ENCODE assay signal across 8 cellular contexts in the genomic region with DNA sequence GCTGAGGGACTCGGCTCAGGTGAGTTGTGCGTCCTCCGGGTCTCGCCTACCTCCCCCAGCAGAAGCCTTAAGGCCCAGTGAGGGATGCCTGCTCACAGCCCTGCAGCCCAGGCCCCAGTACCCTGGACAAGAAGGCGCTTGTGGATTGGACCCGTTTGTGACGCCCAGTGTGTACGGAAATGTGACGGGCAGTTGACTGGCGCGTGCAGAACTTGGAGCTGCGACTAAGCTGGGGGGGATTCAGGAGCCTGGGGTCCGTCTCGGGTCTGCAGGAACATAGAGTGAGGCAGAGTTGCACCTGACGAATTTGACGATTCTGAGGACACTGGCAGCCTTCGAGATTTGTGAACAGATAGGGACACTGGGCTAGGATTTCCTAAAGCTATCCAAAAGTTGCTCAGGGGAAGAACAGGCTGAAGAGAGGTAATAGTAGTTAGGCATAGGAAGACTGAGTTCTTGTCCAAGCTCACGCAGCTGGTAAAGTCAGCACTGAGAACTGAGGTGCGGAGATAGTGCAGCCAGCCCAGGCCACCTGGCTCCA. TPM values are rescaled to one million over a fixed set of nuclear protein-coding genes. Genes with fewer than 3 reads are reported as not detected.
DNase-seq lines count a peak whose midpoint lies in the region; ATAC-seq and TF ChIP-seq lines count a peak whose summit lies in the region.

No MANE protein-coding gene starts in this region.

- H3K27ac Mint-ChIP-seq in Caco-2 (ENCODE audit: unreplicated experiment) = peak overlapping the region; percentile 88

- CTCF ChIA-PET in Caco-2 (lab: Charles Lee) = interaction anchor here (0.8 to 1.8 kb wide), 4 partner anchors 15 to 50 kb away, joined by 3 to 6 read pairs (median 4); partner anchors contain the start of gene ZNF211

- H3K9me3 ChIP-seq in Caco-2 = peaks cover 28% of the 10 kb centered on the region
- peaks cover 47 to 52% of the 10 kb centered on the region in 2 donors for H3K9me3 ChIP-seq in duodenal mucosa (ENCODE audit: control insufficient read depth in 1 of 2, low read length in 2 of 2)
- H3K9me3 ChIP-seq in neuron (ENCODE audit: low read length) = peaks cover 40% of the 10 kb centered on the region

- H3K27me3 ChIP-seq in Caco-2 (replicated peaks; ENCODE audit: control insufficient read depth, insufficient read depth, low read length) = no peaks in the 10 kb centered on the region
- H3K27me3 ChIP-seq in KMS-11 (ENCODE audit: insufficient read depth, low read depth) = no peaks in the 10 kb centered on the region
- H3K27me3 ChIP-seq in duodenal mucosa (ENCODE audit: control insufficient read depth in 1 of 2, insufficient read depth in 2 of 2, low read length in 2 of 2) = no peaks in the 10 kb centered on the region
- H3K27me3 ChIP-seq in neuron (ENCODE audit: insufficient read depth, low read length) = no peaks in the 10 kb centered on the region

- H3K9ac ChIP-seq in KMS-11 (peak overlapping the region; percentile 61; the same call in 1 of the 2 replicates), duodenal mucosa (ENCODE audit: low read depth in 1 of 2, low read length in 2 of 2) (peak overlapping the region; percentile 28 to 67)

- H3K27ac ChIP-seq in KMS-11 (peak overlapping the region; percentile 57; the same call in 1 of the 2 replicates), duodenal mucosa (ENCODE audit: low read depth, low read length) (no peak overlapping the region)

- peak overlapping the region; percentile 58 for H3K4me2 ChIP-seq in KMS-11

- peaks cover 43% of the 10 kb centered on the region for H3K9me3 Mint-ChIP-seq in Caco-2 (ENCODE audit: unreplicated experiment)

- H3K27me3 Mint-ChIP-seq in Caco-2 (ENCODE audit: insufficient read depth, unreplicated experiment) = no peaks in the 10 kb centered on the region

- DNase-seq in Caco-2 (no peak), sciatic nerve (ENCODE audit: low spot score) (no peak), NCI-H2171 treated with DMSO at 0.1 percent for 48 hours (lab: John Stamatoyannopoulos, UW) (no peak)
- DNase-seq in stimulated activated naive CD4-positive, alpha-beta T cell treated with Interleukin-2 at 50 U/mL for 16 hours (lab: John Stamatoyannopoulos, UW) = no peak

- H3K36me3 ChIP-seq in Caco-2 (ENCODE audit: control insufficient read depth, insufficient read depth, low read length) (peaks cover 25% of the 10 kb centered on the region), KMS-11 (ENCODE audit: insufficient read depth) (peaks cover 23% of the 10 kb centered on the region; the same call in 1 of the 2 replicates), duodenal mucosa (ENCODE audit: control insufficient read depth in 1 of 2, insufficient read depth in 2 of 2, low read length in 2 of 2) (peaks cover 40 to 44% of the 10 kb centered on the region in 2 donors), neuron (ENCODE audit: insufficient read depth, low read length) (peaks cover 40% of the 10 kb centered on the region)

- peak overlapping the region; percentile 98 for H3K4me3 ChIP-seq in Caco-2 (ENCODE audit: low read depth, low read length)
- H3K4me3 ChIP-seq in KMS-11 (IDR thresholded peaks at IDR 0.05; ENCODE audit: insufficient read depth, low read depth, low read length) = no peak overlapping the region
- H3K4me3 ChIP-seq in duodenal mucosa (ENCODE audit: low read depth in 1 of 2, low read length in 2 of 2) = peak overlapping the region; percentile 92 to 93
- peak overlapping the region; percentile 90 for H3K4me3 ChIP-seq in neuron (ENCODE audit: low read length)

- H3K4me1 ChIP-seq in Caco-2 (peaks cover 6% of the 10 kb centered on the region; the same call in 1 of the 2 replicates), KMS-11 (ENCODE audit: low read depth, poor library complexity, severe bottlenecking) (peaks cover 4% of the 10 kb centered on the region), duodenal mucosa (ENCODE audit: control insufficient read depth in 1 of 2, insufficient read depth in 2 of 2, low read length in 2 of 2) (peaks cover 8 to 12% of the 10 kb centered on the region in 2 donors), neuron (ENCODE audit: insufficient read depth, low read length) (peaks cover 12% of the 10 kb centered on the region)

- peaks cover 42% of the 10 kb centered on the region for H3K79me2 ChIP-seq in KMS-11 (ENCODE audit: insufficient read depth, low read depth)

- POLR2A ChIA-PET in Caco-2 (lab: Charles Lee) = interaction anchor here (0.5 to 1.6 kb wide), 9 partner anchors 11 to 248 kb away, joined by 3 to 11 read pairs (median 5); partner anchors contain the start of genes ZNF211, ZNF419 and ZNF587

- peaks cover 61% of the 10 kb centered on the region for H3K36me3 Mint-ChIP-seq in Caco-2 (ENCODE audit: insufficient read depth, unreplicated experiment)

- intact Hi-C loops in Caco-2 (cut with micrococcal nuclease; ENCODE audit: unreplicated experiment) = no loop called here
- intact Hi-C loops in sciatic nerve (cut with DNase I) = no loop called here

- ATAC-seq in sciatic nerve = no peak
- no peak for ATAC-seq in HG02973 (IDR thresholded peaks at IDR 0.05; ENCODE audit: unreplicated experiment)

- BruUV-seq in Caco-2 (replicated peaks; lab: Mats Ljungman, UMichigan) = TSS peak; percentile 49

- H2AFZ ChIP-seq in KMS-11 (ENCODE audit: low read depth) = peak overlapping the region; percentile 91
- peak overlapping the region; percentile 55 for H2AFZ ChIP-seq in neuron (ENCODE audit: low read depth, low read length)

- H3K4me1 Mint-ChIP-seq in Caco-2 (ENCODE audit: low read depth, unreplicated experiment) = peaks cover 21% of the 10 kb centered on the region

- TF ChIP-seq CTCF in Caco-2 (IDR thresholded peaks at IDR 0.05; ENCODE audit: insufficient read depth in 1 of 2, low read depth in 1 of 2, low read length in 1 of 2, severe bottlenecking in 1 of 2, unreplicated experiment in 1 of 2) (no peak), KMS-11 (conservative IDR thresholded peaks at IDR 0.05; ENCODE audit: low read depth, low read length) (no peak)

- H4K20me1 ChIP-seq in KMS-11 (ENCODE audit: insufficient read depth) = no peaks in the 10 kb centered on the region

- H3K4me3 Mint-ChIP-seq in Caco-2 (ENCODE audit: unreplicated experiment) = peak overlapping the region; percentile 86

RNA-seq across cellular contexts. Expression of gene ZNF551, which starts 0.5 kb away (rescaled TPM):
- total RNA-seq in Caco-2 (2022) (12.7 and 14.8 TPM in 2 replicates), sciatic nerve (8.0 TPM)

RNA-seq across cellular contexts. Expression of gene ZSCAN4, which starts 13.6 kb away (rescaled TPM):
- total RNA-seq in Caco-2 (2022) = not detected in 2 replicates
- not detected for total RNA-seq in sciatic nerve

RNA-seq across cellular contexts. Expression of gene ZNF154, which starts 26.7 kb away (rescaled TPM):
- total RNA-seq in Caco-2 (2022) (not detected in 2 replicates), sciatic nerve (1.8 TPM)

RNA-seq across cellular contexts. Expression of gene ZNF671, which starts 45.1 kb away (rescaled TPM):
- not detected in 2 replicates for total RNA-seq in Caco-2 (2022)
- 3.9 TPM for total RNA-seq in sciatic nerve

RNA-seq across cellular contexts. Expression of gene ZNF211, which starts 49.3 kb away (rescaled TPM):
- 10.5 and 13.3 TPM in 2 replicates for total RNA-seq in Caco-2 (2022)
- 17.7 TPM for total RNA-seq in sciatic nerve
